15 cellular contexts compared by ENCODE assay signal in genomic region chr3:40337136-40338108, GRCh38. TPM values are rescaled to one million over a fixed set of nuclear protein-coding genes. Genes with fewer than 3 reads are reported as not detected.
DNase-seq lines count a peak whose midpoint lies in the region; ATAC-seq, FAIRE-seq and TF ChIP-seq lines count a peak whose summit lies in the region.
"Had no signal": no experiment of that assay in that cellular context is flagged by ENCODE, and none has a peak within 500 bp of the region (broad histone marks: within the 10 kb centered on the region; RNA-seq: fewer than 3 reads in every experiment).

No MANE protein-coding gene starts in this region.

- peak overlapping the region; percentile 6; the same call in 1 of the 2 replicates for H2AFZ ChIP-seq in GM12878 (ENCODE audit: control insufficient read depth, low read depth, low read length)

- no peak overlapping the region for H3K4me3 ChIP-seq in GM12878
- H3K4me3 ChIP-seq: gastroesophageal sphincter, lower lobe of right lung had no signal

- H3K27ac ChIP-seq in GM12878 (ENCODE audit: control insufficient read depth, insufficient read depth) = peak overlapping the region; percentile 37; the same call in 1 of the 2 replicates
- H3K27ac ChIP-seq: gastroesophageal sphincter, lower lobe of right lung had no signal

- in situ Hi-C loops in GM12878 (cut with MboI) = loop anchor here (25.0 kb wide), 1 partner anchor 1775 kb away; no protein-coding TSS in a partner anchor

- intact Hi-C loops in GM12878 (cut with micrococcal nuclease; ENCODE audit: unreplicated experiment) = no loop called here

- peak overlapping the region; percentile 49 for H3K4me2 ChIP-seq in GM12878 (ENCODE audit: control insufficient read depth, insufficient read depth)

- H3K79me2 ChIP-seq in GM12878 (ENCODE audit: control insufficient read depth, insufficient read depth, low read length) = no peaks in the 10 kb centered on the region

- no peak overlapping the region for H3K4me3 Mint-ChIP-seq in endothelial cell (ENCODE audit: unreplicated experiment)
- no peak overlapping the region for H3K4me3 Mint-ChIP-seq in naive thymus-derived CD8-positive, alpha-beta T cell
- H3K4me3 Mint-ChIP-seq: activated naive CD4-positive, alpha-beta T cell treated with anti-CD3 and anti-CD28 coated beads, Interleukin-2, amount 10 ng/mL, durations not matched to agents 7 days and 5 days had no signal

- H4K20me1 ChIP-seq in GM12878 (ENCODE audit: control insufficient read depth, insufficient read depth) = no peaks in the 10 kb centered on the region

- H3K4me1 ChIP-seq in GM12878 (ENCODE audit: control insufficient read depth, insufficient read depth, low read length) = peaks cover 14% of the 10 kb centered on the region
- H3K4me1 ChIP-seq: gastroesophageal sphincter, lower lobe of right lung had no signal

- POLR2A ChIA-PET in GM12878 (lab: Charles Lee) = no interaction called here
- POLR2A ChIA-PET in naive thymus-derived CD8-positive, alpha-beta T cell (lab: Charles Lee) = no interaction called here

- CTCF ChIA-PET in GM12878 (lab: Yijun Ruan, JAX) = no interaction called here

- no peaks in the 10 kb centered on the region for H3K9me3 Mint-ChIP-seq in endothelial cell (ENCODE audit: unreplicated experiment)
- H3K9me3 Mint-ChIP-seq in naive thymus-derived CD8-positive, alpha-beta T cell = no peaks in the 10 kb centered on the region
- H3K9me3 Mint-ChIP-seq: activated naive CD4-positive, alpha-beta T cell treated with anti-CD3 and anti-CD28 coated beads, Interleukin-2, amount 10 ng/mL, durations not matched to agents 7 days and 5 days had no signal

- H3K36me3 ChIP-seq in GM12878 (ENCODE audit: control insufficient read depth in 2 of 2, insufficient read depth in 2 of 2, low read length in 1 of 2) = no peaks in the 10 kb centered on the region
- H3K36me3 ChIP-seq: gastroesophageal sphincter, lower lobe of right lung had no signal

- WGBS in GM12878 (ENCODE audit: insufficient coverage, insufficient replicate concordance, low lambda C conversion rate, missing lambda C conversion rate) = 2% methylated on average over 9 of the region's 9 CpGs

- H3K27ac Mint-ChIP-seq in endothelial cell (ENCODE audit: unreplicated experiment) = no peak overlapping the region
- no peak overlapping the region for H3K27ac Mint-ChIP-seq in naive thymus-derived CD8-positive, alpha-beta T cell
- H3K27ac Mint-ChIP-seq: activated naive CD4-positive, alpha-beta T cell treated with anti-CD3 and anti-CD28 coated beads, Interleukin-2, amount 10 ng/mL, durations not matched to agents 7 days and 5 days had no signal

- TF ChIP-seq POLR2A in GM12878 (IDR thresholded peaks at IDR 0.05; ENCODE audit: low read depth, low read length) = no peak

- H3K27me3 ChIP-seq in GM12878 (replicated peaks in 1 of 2; ENCODE audit: control insufficient read depth in 2 of 2, insufficient read depth in 2 of 2, low read length in 1 of 2) = no peaks in the 10 kb centered on the region
- H3K27me3 ChIP-seq: gastroesophageal sphincter had no signal

- peak; percentile 89 for FAIRE-seq in GM12878 (lab: Jason Lieb, UNC)
- FAIRE-seq: colon, RCC 7860 had no signal

- H3K9me3 ChIP-seq in GM12878 (replicated peaks; ENCODE audit: control insufficient read depth, insufficient read depth, low read length) = no peaks in the 10 kb centered on the region
- H3K9me3 ChIP-seq: gastroesophageal sphincter, lower lobe of right lung had no signal

- no peak for TF ChIP-seq RAD21 in GM12878 (IDR thresholded peaks at IDR 0.05; ENCODE audit: insufficient read depth, low read depth, low read length)

- no TSS peak for BruUV-seq in GM12878 (replicated peaks; lab: Mats Ljungman, UMichigan)

- H3K36me3 Mint-ChIP-seq in endothelial cell (ENCODE audit: low read depth, unreplicated experiment) = no peaks in the 10 kb centered on the region
- no peaks in the 10 kb centered on the region for H3K36me3 Mint-ChIP-seq in naive thymus-derived CD8-positive, alpha-beta T cell
- H3K36me3 Mint-ChIP-seq: activated naive CD4-positive, alpha-beta T cell treated with anti-CD3 and anti-CD28 coated beads, Interleukin-2, amount 10 ng/mL, durations not matched to agents 7 days and 5 days had no signal

- DNase-seq in GM12878 (ENCODE audit: low read depth, low spot score) (no peak), NCI-H187 (lab: John Stamatoyannopoulos, UW) (no peak), endothelial cell (ENCODE audit: low spot score) (no peak)
- DNase-seq in naive thymus-derived CD8-positive, alpha-beta T cell = no peak
- DNase-seq: activated naive CD4-positive, alpha-beta T cell treated with anti-CD3 and anti-CD28 coated beads, Interleukin-2, amount 10 ng/mL, durations not matched to agents 7 days and 5 days; lower lobe of right lung; NCI-H2081; posterior cingulate gyrus; stimulated activated CD4-positive, alpha-beta T cell treated with anti-CD3 and anti-CD28 coated beads, Interleukin-4, amount 100 ng/mL, for 24 hours had no signal

- H3K9ac ChIP-seq in GM12878 (ENCODE audit: control insufficient read depth, insufficient read depth, low read length) = no peak overlapping the region

- no peak for TF ChIP-seq CTCF in GM12878 (IDR thresholded peaks at IDR 0.05 in 2 of 3, conservative IDR thresholded peaks at IDR 0.05 in 1 of 3; ENCODE audit: control insufficient read depth in 2 of 3, extremely low read depth in 1 of 3, insufficient read depth in 1 of 3, low read depth in 3 of 3, low read length in 3 of 3)
- TF ChIP-seq CTCF in endothelial cell (IDR thresholded peaks at IDR 0.05; ENCODE audit: unreplicated experiment) = no peak

- H3K27me3 Mint-ChIP-seq in endothelial cell (ENCODE audit: unreplicated experiment) = peaks cover 2% of the 10 kb centered on the region
- no peaks in the 10 kb centered on the region for H3K27me3 Mint-ChIP-seq in naive thymus-derived CD8-positive, alpha-beta T cell

- TF ChIP-seq EP300 in GM12878 (IDR thresholded peaks at IDR 0.05; ENCODE audit: borderline replicate concordance in 1 of 2, control insufficient read depth in 1 of 2, low read depth in 2 of 2, low read length in 2 of 2) = 0 out of 4 replicates have a peak, but pooled peaks of 1 of the 2 experiments have one; percentile 22

- RAD21 ChIA-PET in GM12878 (lab: Charles Lee; ENCODE audit: unreplicated experiment) = no interaction called here

- no peaks in the 10 kb centered on the region for H3K4me1 Mint-ChIP-seq in endothelial cell (ENCODE audit: unreplicated experiment)
- H3K4me1 Mint-ChIP-seq in naive thymus-derived CD8-positive, alpha-beta T cell = no peaks in the 10 kb centered on the region
- H3K4me1 Mint-ChIP-seq: activated naive CD4-positive, alpha-beta T cell treated with anti-CD3 and anti-CD28 coated beads, Interleukin-2, amount 10 ng/mL, durations not matched to agents 7 days and 5 days had no signal

- SMC1A ChIA-PET in GM12878 (lab: Charles Lee; ENCODE audit: uncharacterized antibody, unreplicated experiment) = no interaction called here

- peak; percentile 78 for ATAC-seq in GM18502 (IDR thresholded peaks at IDR 0.05; ENCODE audit: poor library complexity, unreplicated experiment)
- peak; percentile 83 for ATAC-seq in GM19395 (IDR thresholded peaks at IDR 0.05; ENCODE audit: unreplicated experiment)
- ATAC-seq in HG03039 (IDR thresholded peaks at IDR 0.05; ENCODE audit: unreplicated experiment) = peak; percentile 66
- ATAC-seq in GM12878 = peak; percentile 89
- no peak for ATAC-seq in naive thymus-derived CD8-positive, alpha-beta T cell
- ATAC-seq: gastroesophageal sphincter, lower lobe of right lung had no signal

TF ChIP-seq in GM12878, 131 proteins besides CTCF, POLR2A, EP300 and RAD21 (continues in another document):
- TF ChIP-seq KLF5 (IDR thresholded peaks at IDR 0.05; ENCODE audit: partially characterized antibody) (no peak), MTA3 (IDR thresholded peaks at IDR 0.05; ENCODE audit: borderline replicate concordance, low read length) (peak; percentile 56; the same call in 1 of the 2 replicates)

RNA-seq across cellular contexts. Expression of gene EIF1B, which starts 27.9 kb away (rescaled TPM):
- total RNA-seq in GM12878 (2013; cell fraction: nucleolus; rRNA removed) = 20.5 and 22.9 TPM in 2 replicates
- total RNA-seq in GM12878 (2014; rRNA removed) (15.4 and 18.4 TPM in 2 replicates), GM12878 (2014; rRNA removed; fragmentation: Illumina TruSeq; extraction: Trizol) (35.7 and 36.2 TPM in 2 replicates), GM12878 (2021) (35.7 and 38.9 TPM in 2 replicates), endothelial cell (ENCODE audit: unreplicated experiment) (68.8 TPM)
- 46.4 TPM for polyA plus RNA-seq in GM12878 (2011; ENCODE audit: low read depth)
- polyA plus RNA-seq in GM12878 (2011; rRNA removed) (28.8 and 34.8 TPM in 2 replicates), GM12878 (2014; fragmentation: Illumina TruSeq; extraction: Trizol) (50.0 and 50.2 TPM in 2 replicates), GM12878 (2014; fragmentation: Nextera tagmentation; extraction: Ambion mirVana) (10 to 100 TPM; 69.3 to 75.6 TPM), GM12878 (2014; rRNA removed) (31.4 and 32.4 TPM in 2 replicates), GM12878 (2016; fragmentation: Nextera tagmentation; extraction: Ambion mirVana) (10 to 100 TPM; 69.4 to 72.5 TPM)
- polyA plus RNA-seq in GM12878 (2011; cell fraction: cytosol; rRNA removed) = 11.1 and 12.5 TPM in 2 replicates
- polyA plus RNA-seq in GM12878 (2011; cell fraction: nucleus; rRNA removed) = 17.4 and 18.8 TPM in 2 replicates
- polyA plus RNA-seq in GM12878 (2012) = 61.0 and 62.8 TPM in 2 replicates
- polyA minus RNA-seq in GM12878 (2011; rRNA and poly(A)+ RNA removed) = 3.5 and 3.7 TPM in 2 replicates
- 4.1 and 11.2 TPM in 2 replicates for polyA minus RNA-seq in GM12878 (2011; cell fraction: cytosol; rRNA and poly(A)+ RNA removed)
- 7.0 and 8.0 TPM in 2 replicates for polyA minus RNA-seq in GM12878 (2011; cell fraction: nucleus; rRNA and poly(A)+ RNA removed)
- 10 to 100 TPM; 64.0 to 68.8 TPM for total RNA-seq in naive thymus-derived CD8-positive, alpha-beta T cell
- polyA plus RNA-seq in naive thymus-derived CD8-positive, alpha-beta T cell = 10 to 100 TPM; 38.9 to 47.9 (median 44.2) TPM

RNA-seq across cellular contexts. Expression of gene ENTPD3, which starts 49.6 kb away (rescaled TPM):
- total RNA-seq in GM12878 (2013; cell fraction: nucleolus; rRNA removed) = not detected in 2 replicates
- total RNA-seq in GM12878 (2014; rRNA removed) = not detected in 2 replicates
- total RNA-seq in GM12878 (2014; rRNA removed; fragmentation: Illumina TruSeq; extraction: Trizol) = not detected in 2 replicates
- not detected in 2 replicates for total RNA-seq in GM12878 (2021)
- not detected for polyA plus RNA-seq in GM12878 (2011; ENCODE audit: low read depth)
- polyA plus RNA-seq in GM12878 (2011; rRNA removed) = not detected in 2 replicates
- not detected in 2 replicates for polyA plus RNA-seq in GM12878 (2011; cell fraction: cytosol; rRNA removed)
- not detected in 2 replicates for polyA plus RNA-seq in GM12878 (2011; cell fraction: nucleus; rRNA removed)
- polyA plus RNA-seq in GM12878 (2012) = not detected in 2 replicates
- 0.03 TPM in 1 of 2 replicates, not detected in the other for polyA plus RNA-seq in GM12878 (2014; fragmentation: Illumina TruSeq; extraction: Trizol)
- polyA plus RNA-seq in GM12878 (2014; fragmentation: Nextera tagmentation; extraction: Ambion mirVana) = not detected
- polyA plus RNA-seq in GM12878 (2014; rRNA removed) = not detected in 2 replicates
- polyA plus RNA-seq in GM12878 (2016; fragmentation: Nextera tagmentation; extraction: Ambion mirVana) = not detected
- not detected in 2 replicates for polyA minus RNA-seq in GM12878 (2011; rRNA and poly(A)+ RNA removed)
- not detected in 2 replicates for polyA minus RNA-seq in GM12878 (2011; cell fraction: cytosol; rRNA and poly(A)+ RNA removed)
- not detected in 2 replicates for polyA minus RNA-seq in GM12878 (2011; cell fraction: nucleus; rRNA and poly(A)+ RNA removed)
- not detected for total RNA-seq in endothelial cell (ENCODE audit: unreplicated experiment)
- total RNA-seq in naive thymus-derived CD8-positive, alpha-beta T cell = not detected
- polyA plus RNA-seq in naive thymus-derived CD8-positive, alpha-beta T cell = not detected

Comparison
In these comparisons a context has a peak if more than half of its experiments do, and no peak if none do; other contexts are left out.
1. ATAC-seq: peak in GM18502 (single experiment), GM19395 (single experiment), HG03039 (single experiment) and GM12878 (single experiment); none in naive thymus-derived CD8-positive, alpha-beta T cell (0 of 2).